8 cellular contexts compared by ENCODE assay signal in genomic region chr15:78909791-78910228, GRCh38. TPM values are rescaled to one million over a fixed set of nuclear protein-coding genes. Genes with fewer than 3 reads are reported as not detected.
DNase-seq lines count a peak whose midpoint lies in the region; ATAC-seq and TF ChIP-seq lines count a peak whose summit lies in the region.

No MANE protein-coding gene starts in this region.

- H4K20me1 ChIP-seq in DND-41 (ENCODE audit: insufficient read depth, low read length) = peaks cover 16% of the 10 kb centered on the region

- peaks cover 88% of the 10 kb centered on the region for H3K36me3 ChIP-seq in DND-41 (ENCODE audit: insufficient read depth, low read length)
- H3K36me3 ChIP-seq in WERI-Rb-1 = peaks cover 56% of the 10 kb centered on the region
- peaks cover 33 to 54% of the 10 kb centered on the region in 2 experiments for H3K36me3 ChIP-seq in trophoblast cell (ENCODE audit: control insufficient read depth in 1 of 2, insufficient read depth in 2 of 2, low read length in 2 of 2)

- no peaks in the 10 kb centered on the region for H3K9me3 ChIP-seq in DND-41 (ENCODE audit: insufficient read depth, low read length, severe bottlenecking)
- no peaks in the 10 kb centered on the region for H3K9me3 ChIP-seq in WERI-Rb-1 (ENCODE audit: severe bottlenecking)
- H3K9me3 ChIP-seq in trophoblast cell (ENCODE audit: insufficient read depth, low read depth, low read length) = no peaks in the 10 kb centered on the region

- WGBS in trophoblast cell (ENCODE audit: extremely low coverage, insufficient coverage, insufficient read length) = no CpG with 5 or more reads among the region's 5 CpGs

- H2AK5ac ChIP-seq in trophoblast cell (ENCODE audit: low read length) = no peak overlapping the region

- peak; percentile 51 for ATAC-seq in DND-41 (ENCODE audit: insufficient read depth, low read depth)
- ATAC-seq in HG03439 (IDR thresholded peaks at IDR 0.05; ENCODE audit: unreplicated experiment) = no peak

- H3K4me1 ChIP-seq in DND-41 (ENCODE audit: insufficient read depth, low read length) (no peaks in the 10 kb centered on the region), trophoblast cell (ENCODE audit: control insufficient read depth in 1 of 2, insufficient read depth in 2 of 2, low read length in 2 of 2) (no peaks in the 10 kb centered on the region)

- no peaks in the 10 kb centered on the region for H3K79me1 ChIP-seq in trophoblast cell (ENCODE audit: low read length)

- no peak overlapping the region for H3K4me3 ChIP-seq in DND-41 (ENCODE audit: low read depth in 1 of 2, low read length in 2 of 2)
- H3K4me3 ChIP-seq in WERI-Rb-1 (ENCODE audit: low read depth, low read length) = no peak overlapping the region
- no peak overlapping the region for H3K4me3 ChIP-seq in foreskin fibroblast (ENCODE audit: low read depth in 1 of 2, low read length in 2 of 2)
- H3K4me3 ChIP-seq in trophoblast cell (ENCODE audit: low read depth, low read length) = no peak overlapping the region

- H3K9ac ChIP-seq in DND-41 (ENCODE audit: low read depth, low read length) = no peak overlapping the region
- no peak overlapping the region for H3K9ac ChIP-seq in trophoblast cell (ENCODE audit: low read length)

- no peak overlapping the region for H2BK120ac ChIP-seq in trophoblast cell (ENCODE audit: insufficient read depth, low read length, poor library complexity)

- peak overlapping the region; percentile 38 for H4K12ac ChIP-seq in trophoblast cell (ENCODE audit: low read depth, low read length)

- no peak overlapping the region for H4K8ac ChIP-seq in trophoblast cell (ENCODE audit: low read depth, low read length)

- TF ChIP-seq CTCF in DND-41 (IDR thresholded peaks at IDR 0.05; ENCODE audit: borderline replicate concordance, extremely low read depth, low read length, poor library complexity, severe bottlenecking) (peak; percentile 58), WERI-Rb-1 (IDR thresholded peaks at IDR 0.05; ENCODE audit: low read depth, low read length) (peak; percentile 82), foreskin fibroblast (IDR thresholded peaks at IDR 0.05; ENCODE audit: low read depth, low read length) (peak; percentile 63)

- no peak overlapping the region for H2BK5ac ChIP-seq in trophoblast cell (ENCODE audit: low read depth, low read length, poor library complexity)

- H3K79me2 ChIP-seq in DND-41 (ENCODE audit: insufficient read depth, low read length) (no peaks in the 10 kb centered on the region; the same call in 1 of the 2 replicates), trophoblast cell (ENCODE audit: control insufficient read depth, insufficient read depth, low read length, poor library complexity) (no peaks in the 10 kb centered on the region)

- H3K27me3 ChIP-seq in DND-41 (ENCODE audit: insufficient read depth, low read length, poor library complexity) (no peaks in the 10 kb centered on the region), WERI-Rb-1 (ENCODE audit: insufficient read depth, low read depth, severe bottlenecking) (no peaks in the 10 kb centered on the region), trophoblast cell (ENCODE audit: insufficient read depth, low read length) (no peaks in the 10 kb centered on the region)

- no peak overlapping the region for H3K27ac ChIP-seq in DND-41 (ENCODE audit: low read length)
- no peak overlapping the region for H3K27ac ChIP-seq in WERI-Rb-1
- H3K27ac ChIP-seq in trophoblast cell (ENCODE audit: low read depth, low read length) = no peak overlapping the region

- H3K4ac ChIP-seq in trophoblast cell (ENCODE audit: low read depth, low read length) = no peak overlapping the region

- H3K23ac ChIP-seq in trophoblast cell (ENCODE audit: low read length) = no peak overlapping the region

- H4K91ac ChIP-seq in trophoblast cell (ENCODE audit: low read depth, low read length) = no peak overlapping the region

- DNase-seq in DND-41 (peak; percentile 27), HT-29 (ENCODE audit: low spot score) (peak; percentile 77), WERI-Rb-1 (peak; percentile 57), foreskin fibroblast (peak in 1 of 2 donors; percentile 71), trophoblast cell (peak in 1 of 2 donors; percentile 67), putamen (ENCODE audit: low spot score) (no peak), DMS79 treated with DMSO at 0.1 percent for 48 hours (lab: John Stamatoyannopoulos, UW) (no peak)

- H2AFZ ChIP-seq in DND-41 (ENCODE audit: low read depth, low read length) (no peak overlapping the region), trophoblast cell (ENCODE audit: insufficient read depth, low read length, poor library complexity) (no peak overlapping the region)

- H3K14ac ChIP-seq in trophoblast cell (ENCODE audit: low read length) = no peak overlapping the region

- H2BK12ac ChIP-seq in trophoblast cell (ENCODE audit: low read length) = no peak overlapping the region

- no peak overlapping the region for H3K18ac ChIP-seq in trophoblast cell (ENCODE audit: low read length)

- H3K4me2 ChIP-seq in DND-41 (ENCODE audit: insufficient read depth, low read length) = no peak overlapping the region
- no peak overlapping the region for H3K4me2 ChIP-seq in trophoblast cell (ENCODE audit: low read length)

RNA-seq across cellular contexts. Expression of gene CTSH, which starts 35.0 kb away (rescaled TPM):
- total RNA-seq in HT-29 (2014; rRNA removed; shearing (Covaris generic)) = 492 and 536 TPM in 2 replicates
- 73.2 and 80.7 TPM in 2 replicates for polyA plus RNA-seq in trophoblast cell (2013)

RNA-seq across cellular contexts. Expression of gene MORF4L1, which starts 37.1 kb away (rescaled TPM):
- total RNA-seq in HT-29 (2014; rRNA removed; shearing (Covaris generic)) = 135 and 142 TPM in 2 replicates
- polyA plus RNA-seq in trophoblast cell (2013) = 506 and 531 TPM in 2 replicates

Comparison
In these comparisons a context has a peak if more than half of its experiments do, and no peak if none do; other contexts are left out.
1. DNase-seq: peak in DND-41 (single experiment), HT-29 (single experiment) and WERI-Rb-1 (single experiment); none in putamen (single experiment) and DMS79 treated with DMSO at 0.1 percent for 48 hours (single experiment).
2. Peak in every context shown above with its lines, with median percentiles within 50 percentile points of each other: CTCF ChIP-seq.